Comparison of ENCODE assay signal across 39 cellular contexts in the genomic region with DNA sequence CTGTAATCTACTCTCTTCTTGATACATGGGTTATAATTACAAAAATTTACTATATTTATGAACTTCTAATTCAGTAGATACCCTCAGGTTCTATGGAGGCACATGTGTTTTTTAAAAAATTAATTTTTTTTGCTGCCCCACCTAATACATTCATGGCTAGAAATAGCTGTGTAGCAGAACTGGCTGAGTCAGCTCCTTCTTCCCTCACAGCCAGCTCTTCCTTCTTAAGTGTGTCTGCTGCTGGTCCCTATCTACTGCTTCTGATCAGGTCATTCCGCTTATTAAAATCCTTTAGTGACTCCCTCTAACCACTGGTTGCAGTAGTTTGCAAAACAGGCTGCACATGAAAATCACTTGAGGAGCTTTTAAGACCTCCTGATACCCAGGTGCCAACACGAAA.
"Had no signal": no experiment of that assay in that cellular context is flagged by ENCODE, and none has a peak within 500 bp of the region (broad histone marks: within the 10 kb centered on the region; RNA-seq: fewer than 3 reads in every experiment).

No MANE protein-coding gene starts in this region.

- H3K4me3 ChIP-seq: adrenal gland, ascending aorta, body of pancreas, breast epithelium, cardiac muscle cell had no signal

- H3K9me3 Mint-ChIP-seq: activated naive CD4-positive, alpha-beta T cell treated with anti-CD3 and anti-CD28 coated beads, Interleukin-2, amount 50 U/mL, for 24 hours; activated T-helper 1 cell treated with anti-CD3 and anti-CD28 coated beads, Interleukin-12 subunit alpha, Interleukin-12 subunit beta, Interleukin-2, Interleukin-4 antibody, amounts not matched to agents 30 ng/mL and 10 ng/mL and 1 ng/mL, durations not matched to agents 14 hours and 24 hours and 36 hours; central memory CD8-positive, alpha-beta T cell had no signal

- H3K36me3 ChIP-seq: adrenal gland, ascending aorta, brain microvascular endothelial cell, breast epithelium, cardiac muscle cell had no signal

- H3K4me3 Mint-ChIP-seq: activated naive CD4-positive, alpha-beta T cell treated with anti-CD3 and anti-CD28 coated beads for 36 hours; activated naive CD4-positive, alpha-beta T cell treated with anti-CD3 and anti-CD28 coated beads, Interleukin-2, amount 10 ng/mL, durations not matched to agents 7 days and 5 days; activated naive CD4-positive, alpha-beta T cell treated with anti-CD3 and anti-CD28 coated beads, Interleukin-2, amount 50 U/mL, for 24 hours; activated naive CD8-positive, alpha-beta T cell; activated naive CD8-positive, alpha-beta T cell treated with anti-CD3 and anti-CD28 coated beads for 36 hours; activated naive CD8-positive, alpha-beta T cell treated with anti-CD3 and anti-CD28 coated beads, Interleukin-2, amount 10 ng/mL, durations not matched to agents 7 days and 5 days; activated naive CD8-positive, alpha-beta T cell treated with anti-CD3 and anti-CD28 coated beads, Interleukin-2, amount 50 U/mL, for 24 hours; activated T-cell treated with anti-CD3 and anti-CD28 coated beads, Interleukin-2, amount 50 U/mL, for 24 hours; activated T-cell treated with anti-CD3 and anti-CD28 coated beads, Interleukin-2, amount 50 U/mL, for 4 hours; activated T-cell treated with anti-CD3 and anti-CD28 coated beads, Interleukin-2, amount 50 U/mL, for 72 hours; activated T-helper 1 cell treated with anti-CD3 and anti-CD28 coated beads, Interleukin-12 subunit alpha, Interleukin-12 subunit beta, Interleukin-2, Interleukin-4 antibody, amounts not matched to agents 30 ng/mL and 10 ng/mL and 1 ng/mL, durations not matched to agents 14 hours and 24 hours and 36 hours; activated T-helper 17 cell treated with anti-CD3 and anti-CD28 coated beads, Interleukin-2, amount 50 U/mL, for 72 hours; brain; central memory CD8-positive, alpha-beta T cell had no signal

- H3K36me3 Mint-ChIP-seq: activated naive CD4-positive, alpha-beta T cell treated with anti-CD3 and anti-CD28 coated beads, Interleukin-2, amount 10 ng/mL, durations not matched to agents 7 days and 5 days; activated naive CD4-positive, alpha-beta T cell treated with anti-CD3 and anti-CD28 coated beads, Interleukin-2, amount 50 U/mL, for 24 hours; activated naive CD4-positive, alpha-beta T cell treated with anti-CD3 and anti-CD28 coated beads, Interleukin-2, amount 50 U/mL, for 72 hours; activated naive CD8-positive, alpha-beta T cell; activated naive CD8-positive, alpha-beta T cell treated with anti-CD3 and anti-CD28 coated beads for 36 hours; activated naive CD8-positive, alpha-beta T cell treated with anti-CD3 and anti-CD28 coated beads, Interleukin-2, amount 10 ng/mL, durations not matched to agents 7 days and 5 days had no signal

- H3K27me3 Mint-ChIP-seq: activated naive CD4-positive, alpha-beta T cell treated with anti-CD3 and anti-CD28 coated beads, Interleukin-2, amount 10 ng/mL, durations not matched to agents 7 days and 5 days; activated naive CD8-positive, alpha-beta T cell treated with anti-CD3 and anti-CD28 coated beads for 36 hours; activated naive CD8-positive, alpha-beta T cell treated with anti-CD3 and anti-CD28 coated beads, Interleukin-2, amount 50 U/mL, for 24 hours had no signal

- H3K27ac ChIP-seq: adrenal gland, ascending aorta, body of pancreas, brain microvascular endothelial cell, breast epithelium, cardiac muscle cell had no signal

- H3K9me3 ChIP-seq: adrenal gland, body of pancreas had no signal

- H3K4me1 ChIP-seq: adrenal gland, ascending aorta, body of pancreas, breast epithelium had no signal

- H3K27me3 ChIP-seq: adrenal gland, ascending aorta, body of pancreas, brain microvascular endothelial cell, breast epithelium, cardiac muscle cell had no signal

- DNase-seq: activated effector memory CD4-positive, alpha-beta T cell treated with anti-CD3 and anti-CD28 coated beads, Interleukin-2, amount 50 U/mL, for 16 hours; activated effector memory CD4-positive, alpha-beta T cell treated with Interleukin-2 at 50 U/mL for 16 hours; activated gamma-delta T cell; activated gamma-delta T cell treated with Interleukin-2 at 50 U/mL for 16 hours; activated naive CD4-positive, alpha-beta T cell; activated naive CD4-positive, alpha-beta T cell treated with anti-CD3 and anti-CD28 coated beads for 36 hours; activated naive CD4-positive, alpha-beta T cell treated with anti-CD3 and anti-CD28 coated beads, Interleukin-2, amount 10 ng/mL, durations not matched to agents 7 days and 5 days; activated naive CD4-positive, alpha-beta T cell treated with anti-CD3 and anti-CD28 coated beads, Interleukin-2, amount 50 U/mL, for 16 hours; activated naive CD4-positive, alpha-beta T cell treated with Interleukin-2 at 50 U/mL for 16 hours; activated naive CD8-positive, alpha-beta T cell treated with anti-CD3 and anti-CD28 coated beads for 36 hours; activated naive CD8-positive, alpha-beta T cell treated with anti-CD3 and anti-CD28 coated beads, Interleukin-2, amount 10 ng/mL, durations not matched to agents 7 days and 5 days; activated naive CD8-positive, alpha-beta T cell treated with anti-CD3 and anti-CD28 coated beads, Interleukin-2, amount 50 U/mL, for 24 hours; activated T-cell treated with anti-CD3 and anti-CD28 coated beads, Interleukin-2, amount 50 U/mL, for 1 hour; activated T-cell treated with anti-CD3 and anti-CD28 coated beads, Interleukin-2, amount 50 U/mL, for 24 hours; activated T-cell treated with anti-CD3 and anti-CD28 coated beads, Interleukin-2, amount 50 U/mL, for 4 hours; activated T-cell treated with anti-CD3 and anti-CD28 coated beads, Interleukin-2, amount 50 U/mL, for 48 hours; activated T-cell treated with anti-CD3 and anti-CD28 coated beads, Interleukin-2, amount 50 U/mL, for 72 hours; adrenal gland; amniotic stem cell; amygdala; anterior cingulate cortex; aorta; body of pancreas; brain microvascular endothelial cell; central memory CD4-positive, alpha-beta T cell; cerebellar nuclear complex had no signal

- ATAC-seq: activated naive CD4-positive, alpha-beta T cell treated with anti-CD3 and anti-CD28 coated beads, Interleukin-2, amount 50 U/mL, for 72 hours; activated naive CD8-positive, alpha-beta T cell treated with anti-CD3 and anti-CD28 coated beads, Interleukin-2, amount 50 U/mL, for 24 hours; activated T-cell treated with anti-CD3 and anti-CD28 coated beads, Interleukin-2, amount 50 U/mL, for 4 hours; activated T-cell treated with anti-CD3 and anti-CD28 coated beads, Interleukin-2, amount 50 U/mL, for 72 hours; activated T-helper 17 cell treated with anti-CD3 and anti-CD28 coated beads, Interleukin-2, amount 50 U/mL, for 72 hours; body of pancreas had no signal

- H3K27ac Mint-ChIP-seq: activated naive CD4-positive, alpha-beta T cell treated with anti-CD3 and anti-CD28 coated beads for 36 hours; activated naive CD4-positive, alpha-beta T cell treated with anti-CD3 and anti-CD28 coated beads, Interleukin-2, amount 10 ng/mL, durations not matched to agents 7 days and 5 days; activated naive CD4-positive, alpha-beta T cell treated with anti-CD3 and anti-CD28 coated beads, Interleukin-2, amount 50 U/mL, for 24 hours; activated naive CD4-positive, alpha-beta T cell treated with anti-CD3 and anti-CD28 coated beads, Interleukin-2, amount 50 U/mL, for 72 hours; activated naive CD8-positive, alpha-beta T cell; activated naive CD8-positive, alpha-beta T cell treated with anti-CD3 and anti-CD28 coated beads for 36 hours; activated naive CD8-positive, alpha-beta T cell treated with anti-CD3 and anti-CD28 coated beads, Interleukin-2, amount 10 ng/mL, durations not matched to agents 7 days and 5 days; activated naive CD8-positive, alpha-beta T cell treated with anti-CD3 and anti-CD28 coated beads, Interleukin-2, amount 50 U/mL, for 24 hours; activated T-cell treated with anti-CD3 and anti-CD28 coated beads, Interleukin-2, amount 50 U/mL, for 24 hours; activated T-cell treated with anti-CD3 and anti-CD28 coated beads, Interleukin-2, amount 50 U/mL, for 72 hours; activated T-helper 1 cell treated with anti-CD3 and anti-CD28 coated beads, Interleukin-12 subunit alpha, Interleukin-12 subunit beta, Interleukin-2, Interleukin-4 antibody, amounts not matched to agents 30 ng/mL and 10 ng/mL and 1 ng/mL, durations not matched to agents 14 hours and 24 hours and 36 hours; activated T-helper 17 cell treated with anti-CD3 and anti-CD28 coated beads, Interleukin-2, amount 50 U/mL, for 72 hours; activated T-helper 2 cell treated with anti-CD3 and anti-CD28 coated beads, Interferon-gamma antibody, Interleukin-2, Interleukin-4, amounts not matched to agents 10 μg/mL and 5 μg/mL and 100 μg/mL, durations not matched to agents 14 hours and 24 hours and 36 hours had no signal

- H3K4me1 Mint-ChIP-seq: activated naive CD4-positive, alpha-beta T cell treated with anti-CD3 and anti-CD28 coated beads, Interleukin-2, amount 10 ng/mL, durations not matched to agents 7 days and 5 days; activated naive CD4-positive, alpha-beta T cell treated with anti-CD3 and anti-CD28 coated beads, Interleukin-2, amount 50 U/mL, for 24 hours; activated naive CD8-positive, alpha-beta T cell treated with anti-CD3 and anti-CD28 coated beads for 36 hours; activated naive CD8-positive, alpha-beta T cell treated with anti-CD3 and anti-CD28 coated beads, Interleukin-2, amount 10 ng/mL, durations not matched to agents 7 days and 5 days; activated naive CD8-positive, alpha-beta T cell treated with anti-CD3 and anti-CD28 coated beads, Interleukin-2, amount 50 U/mL, for 24 hours; activated T-helper 17 cell treated with anti-CD3 and anti-CD28 coated beads, Interleukin-2, amount 50 U/mL, for 72 hours; central memory CD8-positive, alpha-beta T cell had no signal

- FAIRE-seq: astrocyte, bronchial epithelial cell had no signal
